Comparison of ENCODE assay signal across 11 cellular contexts in the genomic region with DNA sequence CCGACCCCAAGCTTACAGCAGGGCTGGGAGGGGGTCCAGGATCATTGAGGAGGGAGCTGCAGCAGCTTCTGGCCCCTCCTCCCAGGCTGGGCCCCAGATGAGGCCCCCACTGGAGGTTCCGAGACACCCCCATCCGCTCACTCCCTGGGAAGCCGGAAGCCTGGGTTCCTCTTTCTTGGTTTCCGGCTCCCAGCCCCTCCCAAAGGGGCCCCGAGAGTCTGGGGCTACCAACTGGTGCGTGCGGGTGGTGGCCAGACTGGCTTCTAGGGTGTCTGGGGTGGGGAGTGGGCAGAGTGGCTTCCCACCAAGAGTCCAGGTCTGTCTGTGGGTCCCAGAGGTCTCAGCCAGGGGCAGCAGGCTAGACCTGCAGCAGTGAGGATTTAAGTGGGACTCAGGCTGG. TPM values are rescaled to one million over a fixed set of nuclear protein-coding genes. Genes with fewer than 3 reads are reported as not detected.
DNase-seq lines count a peak whose midpoint lies in the region; ATAC-seq and TF ChIP-seq lines count a peak whose summit lies in the region.
"Had no signal": no experiment of that assay in that cellular context is flagged by ENCODE, and none has a peak within 500 bp of the region (broad histone marks: within the 10 kb centered on the region; RNA-seq: fewer than 3 reads in every experiment).

No MANE protein-coding gene starts in this region.

- H3K9ac ChIP-seq in subcutaneous abdominal adipose tissue (ENCODE audit: low read length in 5 of 5) = peak overlapping the region in 3 of 5 donors; percentile 53 to 80 (median 68)

- POLR2A ChIA-PET in activated CD4-positive, alpha-beta T cell treated with anti-CD3 and anti-CD28 coated beads, Interleukin-2, amount 10 ng/mL, durations not matched to agents 7 days and 5 days (lab: Charles Lee) = no interaction called here

- WGBS in esophagus muscularis mucosa = no CpG with 5 or more reads among the region's 8 CpGs

- peaks cover 0 to 1% (median 0%) of the 10 kb centered on the region in 4 donors for H3K27me3 ChIP-seq in esophagus muscularis mucosa
- H3K27me3 ChIP-seq in subcutaneous abdominal adipose tissue (ENCODE audit: control insufficient read depth in 5 of 5, insufficient read depth in 4 of 5, low read length in 5 of 5) = no peaks in the 10 kb centered on the region

- intact Hi-C loops in esophagus muscularis mucosa (cut with DNase I) = no loop called here

- no peaks in the 10 kb centered on the region for H3K9me3 Mint-ChIP-seq in activated CD4-positive, alpha-beta T cell treated with anti-CD3 and anti-CD28 coated beads, Interleukin-2, amount 10 ng/mL, durations not matched to agents 7 days and 5 days
- no peaks in the 10 kb centered on the region for H3K9me3 Mint-ChIP-seq in T-helper 1 cell treated with Interleukin-12 subunit alpha and Interleukin-12 subunit beta and Interleukin-4 antibody, amounts not matched to agents 30 μg/mL and 1 μg/mL, for 36 hours

- peak; percentile 55 for DNase-seq in activated CD4-positive, alpha-beta T cell treated with anti-CD3 and anti-CD28 coated beads, Interleukin-2, amount 10 ng/mL, durations not matched to agents 7 days and 5 days
- no peak for DNase-seq in activated CD4-positive, alpha-beta T cell treated with anti-CD3 and anti-CD28 coated beads for 4 hours
- DNase-seq in esophagus muscularis mucosa (ENCODE audit: extremely low spot score) (no peak), OCI-M2 (lab: John Stamatoyannopoulos, UW; ENCODE audit: unreplicated experiment) (no peak)
- no peak for DNase-seq in stimulated activated CD4-positive, alpha-beta T cell treated with anti-CD3 and anti-CD28 coated beads, Interleukin-4, amount 100 ng/mL, for 4 hours
- DNase-seq: WERI-Rb-1 had no signal

- no peaks in the 10 kb centered on the region for H3K9me3 ChIP-seq in esophagus muscularis mucosa
- no peaks in the 10 kb centered on the region for H3K9me3 ChIP-seq in subcutaneous abdominal adipose tissue (ENCODE audit: control insufficient read depth in 5 of 5, low read length in 5 of 5)

- H3K27ac ChIP-seq in esophagus muscularis mucosa (replicated peaks in 1 of 4) (no peak overlapping the region), subcutaneous abdominal adipose tissue (ENCODE audit: low read depth, low read length) (no peak overlapping the region)
- H3K27ac ChIP-seq: WERI-Rb-1 had no signal

- no peak for TF ChIP-seq POLR2A in esophagus muscularis mucosa (IDR thresholded peaks at IDR 0.05; ENCODE audit: low read depth)

- H3K4me1 ChIP-seq in esophagus muscularis mucosa = peaks cover 26 to 35% (median 26%) of the 10 kb centered on the region in 4 donors
- H3K4me1 ChIP-seq in subcutaneous abdominal adipose tissue (ENCODE audit: control insufficient read depth in 5 of 5, insufficient read depth in 5 of 5, low read length in 5 of 5) = peaks cover 0 to 56% (median 41%) of the 10 kb centered on the region in 5 donors

- TF ChIP-seq EP300 in esophagus muscularis mucosa (IDR thresholded peaks at IDR 0.05) = no peak

- H3K27ac Mint-ChIP-seq in activated CD4-positive, alpha-beta T cell treated with anti-CD3 and anti-CD28 coated beads, Interleukin-2, amount 10 ng/mL, durations not matched to agents 7 days and 5 days = peak overlapping the region; percentile 82
- peak overlapping the region; percentile 77 for H3K27ac Mint-ChIP-seq in T-helper 1 cell treated with Interleukin-12 subunit alpha and Interleukin-12 subunit beta and Interleukin-4 antibody, amounts not matched to agents 30 μg/mL and 1 μg/mL, for 36 hours

- H3K36me3 ChIP-seq in esophagus muscularis mucosa = peaks cover 6 to 28% (median 26%) of the 10 kb centered on the region in 4 donors
- peaks cover 0 to 29% (median 18%) of the 10 kb centered on the region in 5 donors for H3K36me3 ChIP-seq in subcutaneous abdominal adipose tissue (ENCODE audit: control insufficient read depth in 5 of 5, insufficient read depth in 5 of 5, low read length in 5 of 5)
- H3K36me3 ChIP-seq: WERI-Rb-1 had no signal

- CTCF ChIA-PET in activated CD4-positive, alpha-beta T cell treated with anti-CD3 and anti-CD28 coated beads, Interleukin-2, amount 10 ng/mL, durations not matched to agents 7 days and 5 days (lab: Charles Lee) = interaction anchor here (0.6 to 5.1 kb wide), 6 partner anchors 8 to 122 kb away, joined by 3 to 30 read pairs (median 4); no protein-coding TSS in a partner anchor

- H3K4me1 Mint-ChIP-seq in activated CD4-positive, alpha-beta T cell treated with anti-CD3 and anti-CD28 coated beads, Interleukin-2, amount 10 ng/mL, durations not matched to agents 7 days and 5 days = peaks cover 48% of the 10 kb centered on the region
- H3K4me1 Mint-ChIP-seq in T-helper 1 cell treated with Interleukin-12 subunit alpha and Interleukin-12 subunit beta and Interleukin-4 antibody, amounts not matched to agents 30 μg/mL and 1 μg/mL, for 36 hours (ENCODE audit: low read depth) = peaks cover 17% of the 10 kb centered on the region

- H3K4me3 Mint-ChIP-seq in activated CD4-positive, alpha-beta T cell treated with anti-CD3 and anti-CD28 coated beads, Interleukin-2, amount 10 ng/mL, durations not matched to agents 7 days and 5 days = peak overlapping the region; percentile 90
- H3K4me3 Mint-ChIP-seq in T-helper 1 cell treated with Interleukin-12 subunit alpha and Interleukin-12 subunit beta and Interleukin-4 antibody, amounts not matched to agents 30 μg/mL and 1 μg/mL, for 36 hours = peak overlapping the region; percentile 93

- H3K36me3 Mint-ChIP-seq in activated CD4-positive, alpha-beta T cell treated with anti-CD3 and anti-CD28 coated beads, Interleukin-2, amount 10 ng/mL, durations not matched to agents 7 days and 5 days (ENCODE audit: low read depth) = peaks cover 39% of the 10 kb centered on the region
- peaks cover 24% of the 10 kb centered on the region for H3K36me3 Mint-ChIP-seq in T-helper 1 cell treated with Interleukin-12 subunit alpha and Interleukin-12 subunit beta and Interleukin-4 antibody, amounts not matched to agents 30 μg/mL and 1 μg/mL, for 36 hours (ENCODE audit: low read depth)

- ATAC-seq in GM19324 (IDR thresholded peaks at IDR 0.05; ENCODE audit: low FRiP score, unreplicated experiment) = no peak

- H3K27me3 Mint-ChIP-seq in activated CD4-positive, alpha-beta T cell treated with anti-CD3 and anti-CD28 coated beads, Interleukin-2, amount 10 ng/mL, durations not matched to agents 7 days and 5 days = peaks cover 5% of the 10 kb centered on the region
- peaks cover 6% of the 10 kb centered on the region for H3K27me3 Mint-ChIP-seq in T-helper 1 cell treated with Interleukin-12 subunit alpha and Interleukin-12 subunit beta and Interleukin-4 antibody, amounts not matched to agents 30 μg/mL and 1 μg/mL, for 36 hours (ENCODE audit: low read depth)

- no peak for TF ChIP-seq CTCF in esophagus muscularis mucosa (IDR thresholded peaks at IDR 0.05)

- peak overlapping the region; percentile 67 to 86 (median 76) for H3K4me3 ChIP-seq in esophagus muscularis mucosa
- H3K4me3 ChIP-seq in subcutaneous abdominal adipose tissue (ENCODE audit: low read depth in 1 of 5, low read length in 5 of 5) = peak overlapping the region; percentile 11 to 75 (median 45)

RNA-seq across cellular contexts. Expression of a gene that starts 2.2 kb away (rescaled TPM):
- 100 to 1,000 TPM; 105 to 107 TPM for total RNA-seq in activated CD4-positive, alpha-beta T cell treated with anti-CD3 and anti-CD28 coated beads, Interleukin-2, amount 10 ng/mL, durations not matched to agents 7 days and 5 days
- total RNA-seq in esophagus muscularis mucosa = 10 to 100 TPM; 11.4 to 17.7 (median 12.7) TPM

RNA-seq across cellular contexts. Expression of a gene that starts 2.8 kb away (rescaled TPM):
- 1 to 10 TPM; 1.6 TPM for total RNA-seq in activated CD4-positive, alpha-beta T cell treated with anti-CD3 and anti-CD28 coated beads, Interleukin-2, amount 10 ng/mL, durations not matched to agents 7 days and 5 days
- 1 to 10 TPM in 1 of 4 donors, under 1 TPM in 3; 0.42 to 1.4 (median 0.87) TPM for total RNA-seq in esophagus muscularis mucosa

RNA-seq across cellular contexts. Expression of a gene that starts 7.1 kb away (rescaled TPM):
- total RNA-seq in activated CD4-positive, alpha-beta T cell treated with anti-CD3 and anti-CD28 coated beads, Interleukin-2, amount 10 ng/mL, durations not matched to agents 7 days and 5 days = under 1 TPM; 0.44 to 0.89 TPM
- not detected for total RNA-seq in esophagus muscularis mucosa
- total RNA-seq: epithelial cell of proximal tubule had no signal

RNA-seq across cellular contexts. Expression of a gene that starts 14.1 kb away (rescaled TPM):
- 10 to 100 TPM; 47.6 to 57.9 TPM for total RNA-seq in activated CD4-positive, alpha-beta T cell treated with anti-CD3 and anti-CD28 coated beads, Interleukin-2, amount 10 ng/mL, durations not matched to agents 7 days and 5 days
- 10 to 100 TPM; 22.8 to 59.0 (median 43.6) TPM for total RNA-seq in esophagus muscularis mucosa

RNA-seq across cellular contexts. Expression of a gene that starts 27.7 kb away (rescaled TPM):
- total RNA-seq in activated CD4-positive, alpha-beta T cell treated with anti-CD3 and anti-CD28 coated beads, Interleukin-2, amount 10 ng/mL, durations not matched to agents 7 days and 5 days = under 1 TPM; 0.10 to 0.15 TPM
- 10 to 100 TPM in 2 of 4 donors, 1 to 10 TPM in 2; 5.6 to 19.0 (median 12.8) TPM for total RNA-seq in esophagus muscularis mucosa
- total RNA-seq: epithelial cell of proximal tubule, myocyte had no signal

Comparison
In these comparisons a context has a peak if more than half of its experiments do, and no peak if none do; other contexts are left out.
1. RNA of a gene that starts 2.2 kb away (total RNA-seq): 105 to 107 TPM in activated CD4-positive, alpha-beta T cell treated with anti-CD3 and anti-CD28 coated beads, Interleukin-2, amount 10 ng/mL, durations not matched to agents 7 days and 5 days; 11.4 to 17.7 TPM in esophagus muscularis mucosa; every median in the first group is over 4 times any median in the second.